ENCODE assay signal across 10 cellular contexts in genomic region chr7:143375298-143376034, GRCh38. TPM values are rescaled to one million over a fixed set of nuclear protein-coding genes. Genes with fewer than 3 reads are reported as not detected.
DNase-seq lines count a peak whose midpoint lies in the region; ATAC-seq lines count a peak whose summit lies in the region.
"Had no signal": no experiment of that assay in that cellular context is flagged by ENCODE, and none has a peak within 500 bp of the region (broad histone marks: within the 10 kb centered on the region; RNA-seq: fewer than 3 reads in every experiment).

No MANE protein-coding gene starts in this region.

- H3K36me3 Mint-ChIP-seq in T-helper 17 cell (ENCODE audit: low read depth): no peaks in the 10 kb centered on the region
- no peaks in the 10 kb centered on the region for H3K36me3 Mint-ChIP-seq in stimulated activated memory B cell treated with anti-CD40 and anti-IgM and Interleukin-4, amounts not matched to agents 10 μg/mL and 1 μg/mL and 100 μg/mL, for 72 hours

- peak overlapping the region; percentile 95 for H3K27ac Mint-ChIP-seq in T-helper 17 cell
- H3K27ac Mint-ChIP-seq in stimulated activated memory B cell treated with anti-CD40 and anti-IgM and Interleukin-4, amounts not matched to agents 10 μg/mL and 1 μg/mL and 100 μg/mL, for 72 hours: peak overlapping the region; percentile 56

- no peaks in the 10 kb centered on the region for H3K9me3 ChIP-seq in T-helper 17 cell (ENCODE audit: control insufficient read depth, low read length, poor library complexity, severe bottlenecking)
- H3K9me3 ChIP-seq: heart right ventricle had no signal

- H3K9me3 Mint-ChIP-seq in stimulated activated memory B cell treated with anti-CD40 and anti-IgM and Interleukin-4, amounts not matched to agents 10 μg/mL and 1 μg/mL and 100 μg/mL, for 72 hours: no peaks in the 10 kb centered on the region

- H3K27me3 Mint-ChIP-seq in T-helper 17 cell: no peaks in the 10 kb centered on the region
- no peaks in the 10 kb centered on the region for H3K27me3 Mint-ChIP-seq in stimulated activated memory B cell treated with anti-CD40 and anti-IgM and Interleukin-4, amounts not matched to agents 10 μg/mL and 1 μg/mL and 100 μg/mL, for 72 hours

- H3K4me1 Mint-ChIP-seq in T-helper 17 cell: peaks cover 66% of the 10 kb centered on the region
- H3K4me1 Mint-ChIP-seq in stimulated activated memory B cell treated with anti-CD40 and anti-IgM and Interleukin-4, amounts not matched to agents 10 μg/mL and 1 μg/mL and 100 μg/mL, for 72 hours: peaks cover 60% of the 10 kb centered on the region

- H3K4me3 Mint-ChIP-seq in T-helper 17 cell: peak overlapping the region; percentile 52
- H3K4me3 Mint-ChIP-seq in stimulated activated memory B cell treated with anti-CD40 and anti-IgM and Interleukin-4, amounts not matched to agents 10 μg/mL and 1 μg/mL and 100 μg/mL, for 72 hours: no peak overlapping the region

- ATAC-seq in T-helper 17 cell (peak; percentile 51), HG02885 (IDR thresholded peaks at IDR 0.05; ENCODE audit: poor library complexity, unreplicated experiment) (no peak)
- peak; percentile 61 for ATAC-seq in stimulated activated memory B cell treated with anti-CD40 and anti-IgM and Interleukin-4, amounts not matched to agents 10 μg/mL and 1 μg/mL and 100 μg/mL, for 72 hours

- peak; percentile 25 to 42 for DNase-seq in activated CD4-positive, alpha-beta T cell treated with anti-CD3 and anti-CD28 coated beads for 4 hours
- no peak for DNase-seq in activated CD4-positive, alpha-beta T cell treated with anti-CD3 and anti-CD28 coated beads, Interleukin-2, amount 50 U/mL, for 1 hour
- DNase-seq in T-helper 17 cell: no peak
- peak; percentile 38 for DNase-seq in effector CD4-positive, alpha-beta T cell
- no peak for DNase-seq in NCI-H2029 treated with DMSO at 0.1 percent for 48 hours (lab: John Stamatoyannopoulos, UW)
- DNase-seq in putamen (ENCODE audit: low spot score): no peak
- DNase-seq: heart right ventricle, NCI-H1417 treated with DMSO at 0.1 percent for 48 hours had no signal

RNA-seq across cellular contexts. Expression of gene ZYX, which starts 5.7 kb away (rescaled TPM):
- 100 to 1,000 TPM; 151 to 165 TPM for total RNA-seq in T-helper 17 cell

RNA-seq across cellular contexts. Expression of gene FAM131B, which starts 13.0 kb away (rescaled TPM):
- total RNA-seq in T-helper 17 cell: under 1 TPM; 0.23 to 0.42 TPM

RNA-seq across cellular contexts. Expression of gene EPHA1, which starts 33.2 kb away (rescaled TPM):
- total RNA-seq in T-helper 17 cell: 10 to 100 TPM in 1 of 2 donors, 1 to 10 TPM in 1; 9.4 to 19.7 TPM

RNA-seq across cellular contexts. Expression of gene CLCN1, which starts 59.6 kb away (rescaled TPM):
- total RNA-seq in T-helper 17 cell: not detected
- total RNA-seq: heart right ventricle had no signal

Comparison
In these comparisons a context has a peak if more than half of its experiments do, and no peak if none do; other contexts are left out.
1. DNase-seq: peak in activated CD4-positive, alpha-beta T cell treated with anti-CD3 and anti-CD28 coated beads for 4 hours (2 of 2) and effector CD4-positive, alpha-beta T cell (single experiment); none in activated CD4-positive, alpha-beta T cell treated with anti-CD3 and anti-CD28 coated beads, Interleukin-2, amount 50 U/mL, for 1 hour (single experiment), T-helper 17 cell (0 of 3), NCI-H2029 treated with DMSO at 0.1 percent for 48 hours (single experiment) and putamen (single experiment).